20 cellular contexts compared by ENCODE assay signal in the genomic region with DNA sequence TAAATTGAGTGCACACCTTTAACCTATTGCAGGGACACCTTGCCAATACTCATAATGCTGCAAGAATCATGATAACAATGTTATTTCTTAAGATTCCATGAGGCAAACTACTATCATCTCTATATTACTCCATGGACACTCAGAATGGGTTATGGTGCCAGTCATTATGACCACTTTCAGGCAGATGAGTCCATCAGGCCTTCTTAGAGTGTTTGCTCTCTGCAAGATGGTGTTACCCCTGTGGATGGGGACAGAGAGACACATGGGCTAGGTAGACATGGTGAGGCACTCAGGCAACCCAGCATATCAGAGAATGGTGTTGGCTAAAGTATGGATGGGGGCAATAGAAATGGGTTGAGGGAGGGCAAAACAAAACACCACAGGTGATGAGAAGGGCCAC. TPM values are rescaled to one million over a fixed set of nuclear protein-coding genes. Genes with fewer than 3 reads are reported as not detected.
DNase-seq lines count a peak whose midpoint lies in the region; ATAC-seq and TF ChIP-seq lines count a peak whose summit lies in the region.
"Had no signal": no experiment of that assay in that cellular context is flagged by ENCODE, and none has a peak within 500 bp of the region (broad histone marks: within the 10 kb centered on the region; RNA-seq: fewer than 3 reads in every experiment).

No MANE protein-coding gene starts in this region.

- H3K4me3 ChIP-seq in IMR-90 (ENCODE audit: insufficient read depth, low read depth, low read length) (no peak overlapping the region), sigmoid colon (no peak overlapping the region)
- H3K4me3 ChIP-seq: BLaER1 treated with 17β-estradiol and CSF1 and Interleukin-3, amounts not matched to agents 10 nM and 100 nM; K562; left lung; smooth muscle cell; upper lobe of left lung had no signal

- POLR2A ChIA-PET in IMR-90 (lab: Charles Lee; ENCODE audit: unreplicated experiment), result no interaction called here

- peak overlapping the region; percentile 28 for H3K4me3 Mint-ChIP-seq in T-helper 2 cell treated with Interferon-gamma antibody and Interleukin-4, amounts not matched to agents 5 μg/mL and 100 μg/mL, for 36 hours
- H3K4me3 Mint-ChIP-seq in dendritic cell treated with granulocyte-macrophage colony-stimulating factor and Interleukin-4, amounts not matched to agents 40 ng/mL and 50 ng/mL, for 4 days, result no peak overlapping the region

- peak overlapping the region; percentile 10; the same call in 1 of the 2 replicates for H3K4me2 ChIP-seq in IMR-90 (ENCODE audit: low read depth, low read length)

- H2BK20ac ChIP-seq in IMR-90 (ENCODE audit: low read depth, low read length), result peak overlapping the region; percentile 89

- peak overlapping the region; percentile 93 for H2BK120ac ChIP-seq in IMR-90 (ENCODE audit: low read depth, low read length)

- H4K8ac ChIP-seq in IMR-90 (ENCODE audit: low read depth in 2 of 2, low read length in 2 of 2), result peak overlapping the region; percentile 51 to 82; a peak in 3 of 4 replicates

- intact Hi-C loops in IMR-90 (cut with micrococcal nuclease) (no loop called here), sigmoid colon (cut with DNase I) (loop anchor here (10.0 kb wide), 1 partner anchor 211 kb away; no protein-coding TSS in a partner anchor)
- intact Hi-C loops in dendritic cell treated with granulocyte-macrophage colony-stimulating factor and Interleukin-4, amounts not matched to agents 40 ng/mL and 50 ng/mL, for 4 days (cut with micrococcal nuclease), result loop anchor here (5.0 kb wide), 1 partner anchor 33 kb away; no protein-coding TSS in a partner anchor

- H3K18ac ChIP-seq in IMR-90 (ENCODE audit: low read depth, low read length), result peak overlapping the region; percentile 99

- peak overlapping the region; percentile 86 for H4K91ac ChIP-seq in IMR-90 (ENCODE audit: insufficient read depth, low read depth, low read length)

- peak overlapping the region; percentile 70 for H4K5ac ChIP-seq in IMR-90 (ENCODE audit: low read depth, low read length)

- H2AFZ ChIP-seq in IMR-90 (replicated peaks; ENCODE audit: low read length, poor library complexity), result no peak overlapping the region

- no peak for DNase-seq in T-helper 2 cell treated with Interferon-gamma antibody and Interleukin-4, amounts not matched to agents 5 μg/mL and 100 μg/mL, for 36 hours (ENCODE audit: low spot score)
- DNase-seq in T-helper 2 cell, result no peak
- no peak for DNase-seq in IMR-90
- no peak for DNase-seq in sigmoid colon
- no peak for DNase-seq in DMS114 treated with DMSO at 0.1 percent for 48 hours (lab: John Stamatoyannopoulos, UW; ENCODE audit: unreplicated experiment)
- DNase-seq: left lung, NCI-H2081, NCI-H69, upper lobe of left lung had no signal

- peaks cover 2% of the 10 kb centered on the region; the same call in 1 of the 2 replicates for H3K9me1 ChIP-seq in IMR-90 (ENCODE audit: insufficient read depth, low read length)

- TF ChIP-seq CTCF in IMR-90 (conservative IDR thresholded peaks at IDR 0.05; ENCODE audit: low read depth, low read length) (no peak), sigmoid colon (IDR thresholded peaks at IDR 0.05) (no peak)

- H3K9ac ChIP-seq in IMR-90 (ENCODE audit: low read depth, low read length), result no peak overlapping the region
- H3K9ac ChIP-seq: BLaER1 treated with 17β-estradiol and CSF1 and Interleukin-3, amounts not matched to agents 10 nM and 100 nM had no signal

- peak overlapping the region; percentile 62 for H3K27ac Mint-ChIP-seq in T-helper 2 cell treated with Interferon-gamma antibody and Interleukin-4, amounts not matched to agents 5 μg/mL and 100 μg/mL, for 36 hours
- peak overlapping the region; percentile 22 for H3K27ac Mint-ChIP-seq in dendritic cell treated with granulocyte-macrophage colony-stimulating factor and Interleukin-4, amounts not matched to agents 40 ng/mL and 50 ng/mL, for 4 days

- no peaks in the 10 kb centered on the region for H4K20me1 ChIP-seq in IMR-90 (ENCODE audit: insufficient read depth, low read length)
- H4K20me1 ChIP-seq: BLaER1 treated with 17β-estradiol and CSF1 and Interleukin-3, amounts not matched to agents 10 nM and 100 nM had no signal

- peak overlapping the region; percentile 94; the same call in 2 of the 3 replicates for H2BK15ac ChIP-seq in IMR-90 (ENCODE audit: low read depth, low read length)

- ATAC-seq in IMR-90 (ENCODE audit: low read depth) (peak; percentile 7; the same call in 1 of the 2 replicates), HG02885 (IDR thresholded peaks at IDR 0.05; ENCODE audit: poor library complexity, unreplicated experiment) (no peak), HG03159 (IDR thresholded peaks at IDR 0.05; ENCODE audit: unreplicated experiment) (no peak)
- ATAC-seq: K562 had no signal

- dilution Hi-C loops in IMR-90 (cut with HindIII; ENCODE audit: low sequenced_read_pairs, unreplicated experiment), result no loop called here

- no peaks in the 10 kb centered on the region for H3K79me1 ChIP-seq in IMR-90 (ENCODE audit: low read depth in 1 of 2, low read length in 2 of 2)

- peaks cover 46% of the 10 kb centered on the region for H3K4me1 Mint-ChIP-seq in T-helper 2 cell treated with Interferon-gamma antibody and Interleukin-4, amounts not matched to agents 5 μg/mL and 100 μg/mL, for 36 hours (ENCODE audit: low read depth)
- H3K4me1 Mint-ChIP-seq in dendritic cell treated with granulocyte-macrophage colony-stimulating factor and Interleukin-4, amounts not matched to agents 40 ng/mL and 50 ng/mL, for 4 days (ENCODE audit: low read depth), result peaks cover 32% of the 10 kb centered on the region

- H3K36me3 ChIP-seq in IMR-90 (ENCODE audit: control insufficient read depth, insufficient read depth, low read length), result no peaks in the 10 kb centered on the region
- no peaks in the 10 kb centered on the region for H3K36me3 ChIP-seq in sigmoid colon
- H3K36me3 ChIP-seq: BLaER1 treated with 17β-estradiol and CSF1 and Interleukin-3, amounts not matched to agents 10 nM and 100 nM; left lung; upper lobe of left lung had no signal

- peak overlapping the region; percentile 53; the same call in 1 of the 2 replicates for H3K23ac ChIP-seq in IMR-90 (ENCODE audit: low read depth, low read length)

- H3K14ac ChIP-seq in IMR-90 (replicated peaks; ENCODE audit: low read depth, low read length), result no peak overlapping the region; the same call in 1 of the 2 replicates

- H3K27me3 Mint-ChIP-seq in T-helper 2 cell treated with Interferon-gamma antibody and Interleukin-4, amounts not matched to agents 5 μg/mL and 100 μg/mL, for 36 hours (ENCODE audit: low read depth), result no peaks in the 10 kb centered on the region
- no peaks in the 10 kb centered on the region for H3K27me3 Mint-ChIP-seq in dendritic cell treated with granulocyte-macrophage colony-stimulating factor and Interleukin-4, amounts not matched to agents 40 ng/mL and 50 ng/mL, for 4 days

- CTCF ChIA-PET in IMR-90 (lab: Yijun Ruan, JAX), result no interaction called here

- peak overlapping the region; percentile 93 for H3K4ac ChIP-seq in IMR-90 (ENCODE audit: low read depth, low read length)

- peak overlapping the region; percentile 34; the same call in 1 of the 2 replicates for H3K56ac ChIP-seq in IMR-90 (ENCODE audit: extremely low read depth, insufficient read depth, low read length)

- peaks cover 11% of the 10 kb centered on the region for H3K9me3 Mint-ChIP-seq in T-helper 2 cell treated with Interferon-gamma antibody and Interleukin-4, amounts not matched to agents 5 μg/mL and 100 μg/mL, for 36 hours
- H3K9me3 Mint-ChIP-seq in dendritic cell treated with granulocyte-macrophage colony-stimulating factor and Interleukin-4, amounts not matched to agents 40 ng/mL and 50 ng/mL, for 4 days, result peaks cover 7% of the 10 kb centered on the region

- no peak for TF ChIP-seq EP300 in sigmoid colon (IDR thresholded peaks at IDR 0.05)

- H3K9me3 ChIP-seq in IMR-90 (ENCODE audit: control insufficient read depth, insufficient read depth, low read length) (no peaks in the 10 kb centered on the region), sigmoid colon (no peaks in the 10 kb centered on the region)
- H3K9me3 ChIP-seq: left lung, upper lobe of left lung had no signal

- peak overlapping the region; percentile 87; the same call in 1 of the 2 replicates for H3K27ac ChIP-seq in IMR-90 (ENCODE audit: insufficient read depth, low read length)
- peak overlapping the region; percentile 66 to 80 (median 76) for H3K27ac ChIP-seq in sigmoid colon
- H3K27ac ChIP-seq: BLaER1 treated with 17β-estradiol and CSF1 and Interleukin-3, amounts not matched to agents 10 nM and 100 nM; upper lobe of left lung had no signal

- no peak for TF ChIP-seq POLR2A in IMR-90 (IDR thresholded peaks at IDR 0.05; ENCODE audit: low read depth, low read length)
- no peak for TF ChIP-seq POLR2A in sigmoid colon (IDR thresholded peaks at IDR 0.05)

- H3K4me1 ChIP-seq in IMR-90 (ENCODE audit: control insufficient read depth, insufficient read depth, low read length) (peaks cover 10% of the 10 kb centered on the region), sigmoid colon (peaks cover 0 to 77% (median 68%) of the 10 kb centered on the region in 4 donors)

- H3K27me3 ChIP-seq in IMR-90 (ENCODE audit: control insufficient read depth, insufficient read depth, low read length), result no peaks in the 10 kb centered on the region
- H3K27me3 ChIP-seq in sigmoid colon, result no peaks in the 10 kb centered on the region
- H3K27me3 ChIP-seq: BLaER1 treated with 17β-estradiol and CSF1 and Interleukin-3, amounts not matched to agents 10 nM and 100 nM; left lung; upper lobe of left lung had no signal

- BruUV-seq in IMR-90 (replicated peaks; lab: Mats Ljungman, UMichigan), result no TSS peak

- no peak overlapping the region for H2AK9ac ChIP-seq in IMR-90 (replicated peaks; ENCODE audit: low read depth, low read length, poor library complexity)

- peak overlapping the region; percentile 79 for H2BK5ac ChIP-seq in IMR-90 (ENCODE audit: low read depth, low read length, poor library complexity, severe bottlenecking)

- in situ Hi-C loops in IMR-90 (cut with MboI; ENCODE audit: low sequenced_read_pairs), result no loop called here

- no peak for TF ChIP-seq RAD21 in IMR-90 (IDR thresholded peaks at IDR 0.05; ENCODE audit: low read length)

- peaks cover 12% of the 10 kb centered on the region for H3K36me3 Mint-ChIP-seq in T-helper 2 cell treated with Interferon-gamma antibody and Interleukin-4, amounts not matched to agents 5 μg/mL and 100 μg/mL, for 36 hours (ENCODE audit: low read depth)
- peaks cover 4% of the 10 kb centered on the region for H3K36me3 Mint-ChIP-seq in dendritic cell treated with granulocyte-macrophage colony-stimulating factor and Interleukin-4, amounts not matched to agents 40 ng/mL and 50 ng/mL, for 4 days (ENCODE audit: low read depth)

- 0 out of 2 replicates have a peak overlapping the region, but pooled peaks have one; percentile 78 for H2AK5ac ChIP-seq in IMR-90 (ENCODE audit: low read depth, low read length)

TF ChIP-seq in IMR-90, 13 proteins besides CTCF, POLR2A, EP300 and RAD21 (continues in another document):
- TF ChIP-seq SMC3 (IDR thresholded peaks at IDR 0.05; ENCODE audit: low read depth, low read length) (no peak), MAZ (IDR thresholded peaks at IDR 0.05; ENCODE audit: borderline replicate concordance, low read depth, low read length) (no peak)

RNA-seq across cellular contexts. Expression of a gene that starts 59.7 kb away (rescaled TPM):
- total RNA-seq in IMR-90 (2012; rRNA removed), result not detected in 2 replicates
- polyA plus RNA-seq in IMR-90 (2012; rRNA removed), result not detected in 2 replicates
- polyA plus RNA-seq in IMR-90 (2012; cell fraction: cytosol; rRNA removed), result not detected in 2 replicates
- not detected in 2 replicates for polyA plus RNA-seq in IMR-90 (2012; cell fraction: nucleus; rRNA removed; ENCODE audit: low replicate concordance)
- 1 to 10 TPM in 1 of 4 donors, not detected in 3; 1.9 TPM for total RNA-seq in sigmoid colon
- polyA plus RNA-seq in sigmoid colon, result 1 to 10 TPM in 1 of 3 donors, not detected in 2; 1.4 TPM
- total RNA-seq: A172, endothelial cell of umbilical vein, frontal cortex, H4, K562, OCI-LY7, smooth muscle cell had no signal
- polyA plus RNA-seq: endothelial cell of umbilical vein, K562, smooth muscle cell had no signal
